1 cellular context compared by ENCODE assay signal in genomic region chr14:76531821-76532318, GRCh38.
TF ChIP-seq lines count a peak whose summit lies in the region.

No MANE protein-coding gene starts in this region.

TF ChIP-seq in HEK293, 187 proteins besides CTCF, POLR2A, EP300 and RAD21 (continued from another document and continues in another):
- TF ChIP-seq PRDM4 (tag by site-specific recombination; IDR thresholded peaks at IDR 0.05) = peak; percentile 57
- no peak for TF ChIP-seq ZNF624 (tag by site-specific recombination; IDR thresholded peaks at IDR 0.05)
- TF ChIP-seq HIC1 (tag by site-specific recombination; IDR thresholded peaks at IDR 0.05) = peak; percentile 80
- TF ChIP-seq ZNF311 (tag by site-specific recombination; IDR thresholded peaks at IDR 0.05; ENCODE audit: borderline replicate concordance) = no peak
- TF ChIP-seq ZNF302 (tag by site-specific recombination; IDR thresholded peaks at IDR 0.05; ENCODE audit: low read depth) = no peak
- TF ChIP-seq PRDM6 (tag by site-specific recombination; IDR thresholded peaks at IDR 0.05) = peak; percentile 65
- peak; percentile 90 for TF ChIP-seq FEZF1 (tag by site-specific recombination; IDR thresholded peaks at IDR 0.05)
- peak; percentile 61 for TF ChIP-seq TSHZ1 (tag by site-specific recombination; IDR thresholded peaks at IDR 0.05; ENCODE audit: borderline replicate concordance)
- no peak for TF ChIP-seq ZNF341 (tag by site-specific recombination; IDR thresholded peaks at IDR 0.05; ENCODE audit: low read depth)
- TF ChIP-seq ZNF600 (tag by site-specific recombination; IDR thresholded peaks at IDR 0.05) = 0 out of 2 replicates have a peak, but pooled peaks have one; percentile 27
- TF ChIP-seq ZNF645 (tag by site-specific recombination; IDR thresholded peaks at IDR 0.05) = no peak
- 0 out of 2 replicates have a peak, but pooled peaks have one; percentile 13 for TF ChIP-seq INSM2 (tag by site-specific recombination; IDR thresholded peaks at IDR 0.05)
- TF ChIP-seq GLIS2 (tag by site-specific recombination; IDR thresholded peaks at IDR 0.05) = peak; percentile 53
- peak; percentile 55; the same call in 1 of the 2 replicates for TF ChIP-seq ZNF664 (tag by site-specific recombination; IDR thresholded peaks at IDR 0.05)
- TF ChIP-seq ZNF121 (tag by site-specific recombination; IDR thresholded peaks at IDR 0.05) = peak; percentile 59; the same call in 1 of the 2 replicates
- TF ChIP-seq ZNF324 (tag by site-specific recombination; IDR thresholded peaks at IDR 0.05) = 0 out of 2 replicates have a peak, but pooled peaks have one; percentile 14
- peak; percentile 41 for TF ChIP-seq ZXDB (tag by site-specific recombination; IDR thresholded peaks at IDR 0.05)
- TF ChIP-seq GLIS1 (tag by site-specific recombination; IDR thresholded peaks at IDR 0.05) = peak; percentile 65
- TF ChIP-seq ZNF416 (tag by site-specific recombination; IDR thresholded peaks at IDR 0.05) = no peak
- TF ChIP-seq AEBP2 (tag by site-specific recombination; IDR thresholded peaks at IDR 0.05; ENCODE audit: borderline replicate concordance) = no peak
- TF ChIP-seq ZNF76 (tag by site-specific recombination; IDR thresholded peaks at IDR 0.05; ENCODE audit: borderline replicate concordance, low read depth) = peak; percentile 30; the same call in 1 of the 2 replicates
- no peak for TF ChIP-seq ZNF155 (tag by site-specific recombination; IDR thresholded peaks at IDR 0.05)
- TF ChIP-seq ZNF629 (tag by site-specific recombination; IDR thresholded peaks at IDR 0.05) = peak; percentile 76
- TF ChIP-seq ZNF366 (tag by site-specific recombination; conservative IDR thresholded peaks at IDR 0.05) = peak; percentile 63
- TF ChIP-seq ZNF529 (tag by site-specific recombination; IDR thresholded peaks at IDR 0.05; ENCODE audit: insufficient replicate concordance) = no peak
- TF ChIP-seq KLF10 (tag by site-specific recombination; IDR thresholded peaks at IDR 0.05) = peak; percentile 54; the same call in 1 of the 2 replicates
- TF ChIP-seq ZBTB17 (tag by site-specific recombination; IDR thresholded peaks at IDR 0.05) = peak; percentile 92
- TF ChIP-seq KLF17 (tag by site-specific recombination; IDR thresholded peaks at IDR 0.05) = peak; percentile 72
- peak; percentile 83 for TF ChIP-seq ZBTB48 (tag by site-specific recombination; IDR thresholded peaks at IDR 0.05)
- no peak for TF ChIP-seq KLF16 (tag by site-specific recombination; IDR thresholded peaks at IDR 0.05)
- peak; percentile 87 for TF ChIP-seq PATZ1 (tag by site-specific recombination; IDR thresholded peaks at IDR 0.05)
- no peak for TF ChIP-seq ZNF785 (tag by site-specific recombination; IDR thresholded peaks at IDR 0.05)
- TF ChIP-seq OSR2 (tag by site-specific recombination; IDR thresholded peaks at IDR 0.05) = peak; percentile 71
- peak; percentile 68 for TF ChIP-seq ZNF24 (tag by site-specific recombination; IDR thresholded peaks at IDR 0.05)
- TF ChIP-seq IKZF3 (tag by site-specific recombination; IDR thresholded peaks at IDR 0.05) = no peak
- peak; percentile 24; the same call in 1 of the 2 replicates for TF ChIP-seq ZFP69B (tag by site-specific recombination; IDR thresholded peaks at IDR 0.05)
- TF ChIP-seq TCF7L2 (IDR thresholded peaks at IDR 0.05; ENCODE audit: borderline replicate concordance, low read depth, low read length) = no peak
- TF ChIP-seq ZNF791 (tag by site-specific recombination; IDR thresholded peaks at IDR 0.05) = no peak
- peak; percentile 69 for TF ChIP-seq ZEB2 (tag by site-specific recombination; IDR thresholded peaks at IDR 0.05)
- peak; percentile 28; the same call in 1 of the 2 replicates for TF ChIP-seq MZF1 (tag by site-specific recombination; IDR thresholded peaks at IDR 0.05; ENCODE audit: borderline replicate concordance)
- TF ChIP-seq RBAK (tag by site-specific recombination; IDR thresholded peaks at IDR 0.05) = no peak
- TF ChIP-seq ZNF561 (tag by site-specific recombination; IDR thresholded peaks at IDR 0.05; ENCODE audit: borderline replicate concordance) = 0 out of 2 replicates have a peak, but pooled peaks have one; percentile 52
- 0 out of 2 replicates have a peak, but pooled peaks have one; percentile 7 for TF ChIP-seq ZNF580 (tag by site-specific recombination; IDR thresholded peaks at IDR 0.05)
- peak; percentile 81 for TF ChIP-seq ZNF335 (tag by site-specific recombination; conservative IDR thresholded peaks at IDR 0.05)
- peak; percentile 90 for TF ChIP-seq ZNF843 (tag by site-specific recombination; IDR thresholded peaks at IDR 0.05)
- no peak for TF ChIP-seq SP3 (tag by site-specific recombination; IDR thresholded peaks at IDR 0.05)
- TF ChIP-seq SP7 (tag by site-specific recombination; IDR thresholded peaks at IDR 0.05) = peak; percentile 85
